Comparison of ENCODE assay signal across 13 cellular contexts in the genomic region with DNA sequence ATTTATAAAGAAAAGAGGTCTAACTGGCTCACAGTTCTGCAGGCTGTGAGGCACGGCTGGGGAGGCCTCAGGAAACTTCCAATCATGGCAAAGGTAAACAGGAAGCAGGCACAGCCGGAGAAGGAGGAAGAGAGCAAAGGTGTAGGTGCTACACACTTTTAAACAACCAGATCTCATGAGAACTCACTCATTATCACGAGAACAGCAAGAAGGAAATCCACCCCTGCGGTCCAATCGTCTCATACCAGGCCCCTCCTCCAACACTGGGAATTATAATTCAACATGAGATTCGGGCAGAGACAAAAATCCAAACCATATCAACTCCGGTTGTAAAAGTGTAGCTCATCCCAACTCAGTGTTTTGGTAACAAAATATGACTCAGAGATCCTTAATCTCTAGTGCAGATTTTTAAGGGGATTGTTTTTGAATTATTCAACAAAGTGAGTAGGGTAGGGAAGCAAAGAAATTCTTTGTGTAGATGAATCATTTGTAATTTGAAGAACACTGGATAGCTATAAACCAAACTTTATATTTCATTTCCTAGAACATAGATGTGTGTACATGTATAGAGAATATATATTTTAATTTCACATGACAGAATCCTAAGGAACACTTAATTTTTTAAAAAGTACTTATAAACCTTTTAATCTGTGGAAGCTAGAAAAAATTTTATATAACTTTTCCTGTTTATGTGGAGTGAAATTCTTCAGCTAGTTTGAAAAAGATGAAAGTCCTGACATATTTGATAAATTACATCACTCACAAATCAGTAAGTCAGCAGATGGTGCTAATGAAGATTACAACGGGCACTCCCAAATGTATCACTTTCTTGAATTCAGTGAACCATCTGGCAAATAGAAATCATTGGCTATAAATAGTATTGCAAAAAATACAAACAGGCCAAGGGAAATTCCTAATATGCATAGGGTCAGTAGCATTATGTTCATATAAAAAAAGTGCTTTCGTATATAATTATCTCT.
A peak's percentile ranks its signal among the peaks of the same experiment; 100 is the strongest.
DNase-seq lines count a peak whose midpoint lies in the region; ATAC-seq lines count a peak whose summit lies in the region.
"Had no signal": no experiment of that assay in that cellular context is flagged by ENCODE, and none has a peak within 500 bp of the region (broad histone marks: within the 10 kb centered on the region; RNA-seq: fewer than 3 reads in every experiment).

No MANE protein-coding gene starts in this region.

- no peaks in the 10 kb centered on the region for H3K27me3 ChIP-seq in iPS-18a (ENCODE audit: control insufficient read depth, insufficient read depth, low read length)
- H3K27me3 ChIP-seq: body of pancreas, Peyer's patch had no signal

- no peaks in the 10 kb centered on the region for H3K36me3 ChIP-seq in iPS-18a (ENCODE audit: control insufficient read depth, low read depth, low read length)
- H3K36me3 ChIP-seq: Peyer's patch had no signal

- in situ Hi-C loops in ACHN (cut with HindIII; ENCODE audit: low pct_ligation_motif_present, low pct_unique_long_range_greater_than_20kb, low sequenced_read_pairs): no loop called here

- ATAC-seq in GM21723 (IDR thresholded peaks at IDR 0.05; ENCODE audit: unreplicated experiment): no peak
- ATAC-seq: activated CD8-positive, alpha-beta T cell treated with anti-CD3 and anti-CD28 coated beads for 36 hours; body of pancreas had no signal

- DNase-seq in ACHN (peak; percentile 26), HS-5 (ENCODE audit: low read depth) (peak; percentile 80), amniotic epithelial cell (ENCODE audit: low read depth) (peak; percentile 84), NCI-H2107 (lab: John Stamatoyannopoulos, UW) (no peak), activated T-cell treated with anti-CD3 and anti-CD28 coated beads for 4 hours (no peak), NCI-H2107 treated with DMSO at 0.1 percent for 48 hours (lab: John Stamatoyannopoulos, UW; ENCODE audit: unreplicated experiment) (no peak)
- DNase-seq: activated CD8-positive, alpha-beta T cell treated with anti-CD3 and anti-CD28 coated beads for 36 hours; body of pancreas; MM.1S; Peyer's patch; posterior cingulate gyrus had no signal

- H3K27ac ChIP-seq in iPS-18a (ENCODE audit: low read length): peak overlapping the region; percentile 74
- H3K27ac ChIP-seq: body of pancreas, Peyer's patch had no signal

- H3K4me1 ChIP-seq in iPS-18a (ENCODE audit: control insufficient read depth, low read depth, low read length): peaks cover 61% of the 10 kb centered on the region
- H3K4me1 ChIP-seq: body of pancreas, Peyer's patch had no signal

- no peak overlapping the region for H3K9ac ChIP-seq in iPS-18a (ENCODE audit: low read length)

- no peak overlapping the region for H3K4me3 ChIP-seq in iPS-18a (ENCODE audit: low read length)
- H3K4me3 ChIP-seq: body of pancreas, Peyer's patch had no signal

- H3K9me3 ChIP-seq in iPS-18a (ENCODE audit: control insufficient read depth, low read depth, low read length): no peaks in the 10 kb centered on the region
- H3K9me3 ChIP-seq: body of pancreas, Peyer's patch had no signal

Comparison
In these comparisons a context has a peak if more than half of its experiments do, and no peak if none do; other contexts are left out.
1. DNase-seq: peak in ACHN (single experiment), HS-5 (single experiment) and amniotic epithelial cell (single experiment); none in NCI-H2107 (single experiment), activated T-cell treated with anti-CD3 and anti-CD28 coated beads for 4 hours (single experiment) and NCI-H2107 treated with DMSO at 0.1 percent for 48 hours (single experiment).